In the genomic region with DNA sequence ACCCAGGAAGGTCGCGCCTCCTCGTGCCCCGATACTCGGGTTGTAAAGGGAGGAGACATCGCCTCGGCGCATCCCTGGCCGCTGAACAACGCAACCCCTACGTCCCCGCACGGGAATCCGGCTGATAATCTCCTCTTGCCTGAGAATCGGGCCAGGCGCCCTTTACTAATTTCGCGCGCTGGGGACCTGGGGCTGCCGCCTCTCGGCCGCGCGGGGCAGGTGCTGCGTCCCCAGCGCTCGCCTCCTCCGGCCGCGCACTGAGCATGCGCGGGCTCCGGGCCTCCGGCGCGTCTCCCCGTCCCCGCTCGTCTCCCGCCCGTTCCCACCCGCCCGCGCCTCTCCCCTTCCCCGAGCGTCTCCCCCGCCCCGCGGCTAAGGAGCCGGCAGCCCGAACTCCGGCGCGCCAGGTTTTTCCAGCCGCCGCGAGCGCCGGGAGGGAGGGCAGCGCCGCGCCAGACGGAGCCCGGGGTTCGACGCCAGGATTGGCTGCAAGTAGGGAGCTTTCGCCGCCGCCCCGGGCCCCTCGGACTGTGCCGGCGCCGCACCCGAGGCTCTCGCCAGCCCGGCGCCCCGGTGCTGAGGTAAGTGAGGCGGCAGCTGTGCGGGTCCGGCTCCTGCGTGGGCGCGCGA, we compare ENCODE assay signal across 8 cellular contexts. TPM values are rescaled to one million over a fixed set of nuclear protein-coding genes. Genes with fewer than 3 reads are reported as not detected.
DNase-seq lines count a peak whose midpoint lies in the region; ATAC-seq and TF ChIP-seq lines count a peak whose summit lies in the region.

CNTN4 (plus strand) TSS at position 469 of the 630 bp plus-strand sequence.

- H3K4me3 ChIP-seq in duodenal mucosa (ENCODE audit: low read depth in 1 of 2, low read length in 2 of 2) (peak within 1 kb of the TSS; percentile 35 to 58), mucosa of descending colon (peak within 1 kb of the TSS; percentile 47), tibial nerve (peak within 1 kb of the TSS; percentile 59 to 85 (median 68))

- DNase-seq in H9 (peak; percentile 90), NCI-H748 treated with DMSO at 0.1 percent for 48 hours (lab: John Stamatoyannopoulos, UW) (peak; percentile 47), mucosa of descending colon (peak; percentile 79 to 90 (median 80)), tibial nerve (ENCODE audit: low spot score in 2 of 2) (peak; percentile 46 to 56), NCI-H226 (no peak), natural killer cell (no peak)

- H3K79me2 ChIP-seq in H9 (ENCODE audit: insufficient read depth, low read length): no peaks in the 10 kb centered on the region

- peaks cover 33% of the 10 kb centered on the region for H3K27me3 ChIP-seq in H9 (ENCODE audit: insufficient read depth, low read length)
- peaks cover 0 to 18% of the 10 kb centered on the region in 2 donors for H3K27me3 ChIP-seq in duodenal mucosa (ENCODE audit: control insufficient read depth in 1 of 2, insufficient read depth in 2 of 2, low read length in 2 of 2)
- no peaks in the 10 kb centered on the region for H3K27me3 ChIP-seq in tibial nerve

- no peak within 1 kb of the TSS for H2AK5ac ChIP-seq in H9 (ENCODE audit: insufficient read length, low read length)

- peak within 1 kb of the TSS; percentile 57 for H2AFZ ChIP-seq in H9 (ENCODE audit: low read length)

- no peak within 1 kb of the TSS for H2BK12ac ChIP-seq in H9 (ENCODE audit: insufficient read length, low read depth, low read length)

- H3K36me3 ChIP-seq in duodenal mucosa (ENCODE audit: control insufficient read depth in 1 of 2, insufficient read depth in 2 of 2, low read length in 2 of 2) (no peaks in the 10 kb centered on the region), mucosa of descending colon (ENCODE audit: low read depth) (no peaks in the 10 kb centered on the region), tibial nerve (no peaks in the 10 kb centered on the region)

- H3K27me3 Mint-ChIP-seq in H9 (ENCODE audit: low read depth): peaks cover 84% of the 10 kb centered on the region
- H3K27me3 Mint-ChIP-seq in natural killer cell (ENCODE audit: low read depth in 2 of 2): peaks cover 23 to 43% of the 10 kb centered on the region in 2 donors

- H3K18ac ChIP-seq in H9 (ENCODE audit: insufficient read length, low read depth, low read length): peak within 1 kb of the TSS; percentile 56

- ATAC-seq in mucosa of descending colon (peak; percentile 92), natural killer cell (no peak)

- H3K9ac ChIP-seq in H9 (ENCODE audit: extremely low read depth, insufficient read length, low read length) (no peak within 1 kb of the TSS), duodenal mucosa (ENCODE audit: low read depth in 1 of 2, low read length in 2 of 2) (no peak within 1 kb of the TSS)

- no peak within 1 kb of the TSS for H3K56ac ChIP-seq in H9 (ENCODE audit: insufficient read length, low read depth, low read length)

- H3K9me3 Mint-ChIP-seq in H9 (peaks cover 3 to 6% of the 10 kb centered on the region in 2 experiments), natural killer cell (peaks cover 4% of the 10 kb centered on the region in 2 donors)

- TF ChIP-seq EP300 in tibial nerve (IDR thresholded peaks at IDR 0.05): peak in 1 of 2 donors; percentile 38

- H2BK20ac ChIP-seq in H9 (ENCODE audit: low read depth, low read length, poor library complexity, severe bottlenecking): no peak within 1 kb of the TSS

- intact Hi-C loops in mucosa of descending colon (cut with DNase I, micrococcal nuclease) (no loop called here), natural killer cell (cut with micrococcal nuclease) (no loop called here)

- TF ChIP-seq POLR2A in tibial nerve (IDR thresholded peaks at IDR 0.05): peak in 1 of 2 donors; percentile 37

- no peak within 1 kb of the TSS for H3T11ph ChIP-seq in H9 (ENCODE audit: low read length)

- H4K91ac ChIP-seq in H9 (ENCODE audit: insufficient read length, low read depth, low read length): no peak within 1 kb of the TSS

- no peak within 1 kb of the TSS for H3K4ac ChIP-seq in H9 (ENCODE audit: low read depth, low read length)

- no CpG with 5 or more reads among the region's 86 CpGs for WGBS in H9 (ENCODE audit: extremely low coverage, insufficient read length, low lambda C conversion rate)
- WGBS in tibial nerve, 2 donors: 0 to 1% methylated on average over 8 to 39 of the region's 86 CpGs

- no peak within 1 kb of the TSS for H3K23ac ChIP-seq in H9 (ENCODE audit: insufficient read length, low read depth, low read length)

- H3K4me1 ChIP-seq in H9 (ENCODE audit: insufficient read depth, low read length) (no peaks in the 10 kb centered on the region), duodenal mucosa (ENCODE audit: control insufficient read depth in 1 of 2, insufficient read depth in 2 of 2, low read length in 2 of 2) (peaks cover 0 to 8% of the 10 kb centered on the region in 2 donors), mucosa of descending colon (ENCODE audit: low read depth) (no peaks in the 10 kb centered on the region), tibial nerve (peaks cover 0 to 40% (median 6%) of the 10 kb centered on the region in 4 donors)

- H3K9me3 ChIP-seq in H9 (ENCODE audit: control insufficient read depth, low read depth, low read length): no peaks in the 10 kb centered on the region
- H3K9me3 ChIP-seq in duodenal mucosa (ENCODE audit: control insufficient read depth in 1 of 2, low read length in 2 of 2): no peaks in the 10 kb centered on the region
- no peaks in the 10 kb centered on the region for H3K9me3 ChIP-seq in mucosa of descending colon
- no peaks in the 10 kb centered on the region for H3K9me3 ChIP-seq in tibial nerve

- H3K27ac Mint-ChIP-seq in H9 (no peak within 1 kb of the TSS), natural killer cell (no peak within 1 kb of the TSS)

- TF ChIP-seq CTCF in 22Rv1 (IDR thresholded peaks at IDR 0.05) (peak; percentile 39), H9 (conservative IDR thresholded peaks at IDR 0.05) (peak; percentile 40), mucosa of descending colon (IDR thresholded peaks at IDR 0.05) (no peak), tibial nerve (IDR thresholded peaks at IDR 0.05) (peak in 4 of 5 experiments; percentile 27 to 69 (median 50)), natural killer cell (IDR thresholded peaks at IDR 0.05) (no peak)

- H3K27ac ChIP-seq in 22Rv1 (peak within 1 kb of the TSS; percentile 27; the same call in 1 of the 2 replicates), H9 (ENCODE audit: insufficient read length, low read depth, low read length) (no peak within 1 kb of the TSS), duodenal mucosa (ENCODE audit: low read depth, low read length) (peak within 1 kb of the TSS; percentile 20), tibial nerve (peak within 1 kb of the TSS; percentile 32 to 89 (median 76))

- peaks cover 22% of the 10 kb centered on the region for H3K23me2 ChIP-seq in H9 (ENCODE audit: insufficient read length, low read depth, low read length, poor library complexity, severe bottlenecking)

- no peak within 1 kb of the TSS for H4K5ac ChIP-seq in H9 (ENCODE audit: insufficient read length, low read depth, low read length)

- H3K4me3 Mint-ChIP-seq in H9 (peak within 1 kb of the TSS; percentile 71 to 89), natural killer cell (no peak within 1 kb of the TSS)

- H2BK120ac ChIP-seq in H9 (ENCODE audit: low read depth, low read length, poor library complexity, severe bottlenecking): no peak within 1 kb of the TSS

- H2BK5ac ChIP-seq in H9 (ENCODE audit: insufficient read length, low read length): no peak within 1 kb of the TSS

- no peak within 1 kb of the TSS for H4K8ac ChIP-seq in H9 (replicated peaks; ENCODE audit: insufficient read length, low read depth, low read length)

- H2BK15ac ChIP-seq in H9 (ENCODE audit: low read depth, low read length): no peak within 1 kb of the TSS; the same call in 1 of the 2 replicates

- H3K14ac ChIP-seq in H9 (ENCODE audit: insufficient read depth, low read length): peak within 1 kb of the TSS; percentile 84

- H3K36me3 Mint-ChIP-seq in H9 (ENCODE audit: insufficient read depth in 1 of 3, low read depth in 3 of 3) (peaks cover 1 to 6% (median 3%) of the 10 kb centered on the region in 3 experiments), natural killer cell (no peaks in the 10 kb centered on the region)

- peak within 1 kb of the TSS; percentile 89 for H3K4me2 ChIP-seq in H9 (ENCODE audit: insufficient read depth, insufficient read length, low read length)

- H3K4me1 Mint-ChIP-seq in H9 (peaks cover 21 to 43% of the 10 kb centered on the region in 2 experiments), natural killer cell (no peaks in the 10 kb centered on the region)

- no peaks in the 10 kb centered on the region for H3K79me1 ChIP-seq in H9 (ENCODE audit: insufficient read depth, low read depth, low read length, poor library complexity, severe bottlenecking)

- no peaks in the 10 kb centered on the region for H4K20me1 ChIP-seq in H9 (ENCODE audit: control insufficient read depth, insufficient read depth, insufficient read length)

RNA-seq across cellular contexts. Expression of gene CNTN4, which starts in this region (rescaled TPM):
- total RNA-seq in H9 (2021): 1.6 TPM in 2 replicates
- 10 to 100 TPM in 2 of 3 donors, 1 to 10 TPM in 1; 7.8 to 41.1 (median 13.4) TPM for total RNA-seq in mucosa of descending colon
- 100 to 1,000 TPM in 1 of 4 donors, 10 to 100 TPM in 3; 47.7 to 106 (median 83.3) TPM for total RNA-seq in tibial nerve
- total RNA-seq in natural killer cell: not detected

Comparison
In these comparisons a context has a peak if more than half of its experiments do, and no peak if none do; other contexts are left out.
1. CTCF ChIP-seq: peak in 22Rv1 (single experiment), H9 (single experiment) and tibial nerve (4 of 5); none in mucosa of descending colon (single experiment) and natural killer cell (single experiment).
2. DNase-seq: peak in H9 (single experiment), NCI-H748 treated with DMSO at 0.1 percent for 48 hours (single experiment), mucosa of descending colon (3 of 3) and tibial nerve (2 of 2); none in NCI-H226 (single experiment) and natural killer cell (single experiment).
3. Peak in every context shown above with its lines, with median percentiles within 50 percentile points of each other: H3K4me3 ChIP-seq.